ENCODE assay signal across 8 cellular contexts in the genomic region with DNA sequence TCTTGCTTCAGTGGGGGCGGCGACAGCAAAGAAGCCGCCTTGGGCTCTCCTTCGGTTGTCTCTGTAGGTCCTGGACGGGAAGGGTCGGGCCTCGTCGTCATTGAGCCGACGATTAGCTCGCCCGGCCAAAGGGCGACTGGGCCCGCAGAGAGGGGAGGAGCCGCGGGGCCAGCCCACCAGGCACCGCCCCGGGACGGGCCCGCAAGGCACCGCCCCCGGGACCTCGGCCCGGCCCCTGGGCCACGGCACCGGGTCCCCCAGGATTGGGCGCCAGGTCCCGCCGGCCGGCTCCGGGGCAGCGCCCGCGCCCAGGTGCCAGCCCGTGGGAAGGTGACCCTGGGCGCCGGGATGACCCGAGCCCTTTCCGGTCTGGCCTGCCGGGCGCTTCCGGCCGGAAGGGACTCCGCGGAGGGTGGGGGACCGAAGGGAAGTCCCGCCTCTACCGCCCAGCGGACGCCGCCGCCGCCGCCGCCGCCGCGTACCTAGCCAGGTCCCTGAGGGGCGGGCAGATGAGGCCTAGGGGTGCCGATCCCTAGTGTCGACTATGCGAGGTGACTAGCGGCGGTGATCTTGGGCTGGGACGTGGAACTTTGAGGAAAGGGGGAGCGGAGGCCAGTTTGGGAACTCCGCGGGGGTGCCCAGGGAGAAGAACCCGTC. TPM values are rescaled to one million over a fixed set of nuclear protein-coding genes. Genes with fewer than 3 reads are reported as not detected.
DNase-seq lines count a peak whose midpoint lies in the region; ATAC-seq and TF ChIP-seq lines count a peak whose summit lies in the region.

A gene (minus strand): TSS at position 371 of the 657 bp plus-strand sequence. CDS start 524 bp downstream, outside the sequence.
A gene with protein sequence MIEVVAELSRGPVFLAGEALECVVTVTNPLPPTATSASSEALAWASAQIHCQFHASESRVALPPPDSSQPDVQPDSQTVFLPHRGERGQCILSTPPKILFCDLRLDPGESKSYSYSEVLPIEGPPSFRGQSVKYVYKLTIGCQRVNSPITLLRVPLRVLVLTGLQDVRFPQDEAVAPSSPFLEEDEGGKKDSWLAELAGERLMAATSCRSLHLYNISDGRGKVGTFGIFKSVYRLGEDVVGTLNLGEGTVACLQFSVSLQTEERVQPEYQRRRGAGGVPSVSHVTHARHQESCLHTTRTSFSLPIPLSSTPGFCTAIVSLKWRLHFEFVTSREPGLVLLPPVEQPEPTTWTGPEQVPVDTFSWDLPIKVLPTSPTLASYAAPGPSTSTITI (plus strand): TSS at position 430 of the 657 bp plus-strand sequence. CDS start 469 bp downstream, outside the sequence.

- peaks cover 35% of the 10 kb centered on the region for H3K4me1 Mint-ChIP-seq in activated T-helper 2 cell treated with anti-CD3 and anti-CD28 coated beads, Interferon-gamma antibody, Interleukin-2, Interleukin-4, amounts not matched to agents 10 μg/mL and 5 μg/mL and 100 μg/mL, durations not matched to agents 14 hours and 24 hours and 36 hours (ENCODE audit: low read depth)

- H3K27ac ChIP-seq in Peyer's patch = peak within 1 kb of the TSS; percentile 97 to 99 (median 97)

- ATAC-seq in GM21390 (IDR thresholded peaks at IDR 0.05; ENCODE audit: unreplicated experiment) = peak; percentile 80

- intact Hi-C loops in activated T-helper 2 cell treated with anti-CD3 and anti-CD28 coated beads, Interferon-gamma antibody, Interleukin-2, Interleukin-4, amounts not matched to agents 10 μg/mL and 5 μg/mL and 100 μg/mL, durations not matched to agents 14 hours and 24 hours and 36 hours (cut with micrococcal nuclease) = loop anchor here (1.0 to 5.0 kb wide), 4 partner anchors 17 to 144 kb away; a partner anchor contains a TSS

- DNase-seq in DMS 273 (lab: John Stamatoyannopoulos, UW; ENCODE audit: unreplicated experiment) (peak; percentile 78), HUDEP-2 (lab: John Stamatoyannopoulos, UW; ENCODE audit: unreplicated experiment in 76 of 76) (peak in 64 of 76 experiments; percentile 14 to 81 (median 60)), Peyer's patch (peak; percentile 76 to 93 (median 93)), fibroblast of gingiva (ENCODE audit: low read depth) (peak; percentile 67), myocyte (ENCODE audit: low read depth) (peak; percentile 76)
- peak; percentile 70 for DNase-seq in activated T-helper 2 cell treated with anti-CD3 and anti-CD28 coated beads, Interferon-gamma antibody, Interleukin-2, Interleukin-4, amounts not matched to agents 10 μg/mL and 5 μg/mL and 100 μg/mL, durations not matched to agents 14 hours and 24 hours and 36 hours (ENCODE audit: low spot score)

- no peaks in the 10 kb centered on the region for H3K9me3 Mint-ChIP-seq in activated T-helper 2 cell treated with anti-CD3 and anti-CD28 coated beads, Interferon-gamma antibody, Interleukin-2, Interleukin-4, amounts not matched to agents 10 μg/mL and 5 μg/mL and 100 μg/mL, durations not matched to agents 14 hours and 24 hours and 36 hours

- peaks cover 0 to 45% (median 17%) of the 10 kb centered on the region in 4 donors for H3K4me1 ChIP-seq in Peyer's patch

- no peaks in the 10 kb centered on the region for H3K9me3 ChIP-seq in Peyer's patch

- no peaks in the 10 kb centered on the region for H3K27me3 Mint-ChIP-seq in activated T-helper 2 cell treated with anti-CD3 and anti-CD28 coated beads, Interferon-gamma antibody, Interleukin-2, Interleukin-4, amounts not matched to agents 10 μg/mL and 5 μg/mL and 100 μg/mL, durations not matched to agents 14 hours and 24 hours and 36 hours (ENCODE audit: low read depth)

- H3K36me3 Mint-ChIP-seq in activated T-helper 2 cell treated with anti-CD3 and anti-CD28 coated beads, Interferon-gamma antibody, Interleukin-2, Interleukin-4, amounts not matched to agents 10 μg/mL and 5 μg/mL and 100 μg/mL, durations not matched to agents 14 hours and 24 hours and 36 hours (ENCODE audit: low read depth) = peaks cover 45% of the 10 kb centered on the region

- H3K4me3 Mint-ChIP-seq in activated T-helper 2 cell treated with anti-CD3 and anti-CD28 coated beads, Interferon-gamma antibody, Interleukin-2, Interleukin-4, amounts not matched to agents 10 μg/mL and 5 μg/mL and 100 μg/mL, durations not matched to agents 14 hours and 24 hours and 36 hours (ENCODE audit: low read depth) = peak within 1 kb of the TSS; percentile 92

- peaks cover 0 to 47% (median 0%) of the 10 kb centered on the region in 3 donors for H3K36me3 ChIP-seq in Peyer's patch

- H3K27me3 ChIP-seq in Peyer's patch = no peaks in the 10 kb centered on the region

- peak; percentile 88 to 90 for TF ChIP-seq POLR2A in Peyer's patch (IDR thresholded peaks at IDR 0.05)

- H3K27ac Mint-ChIP-seq in activated T-helper 2 cell treated with anti-CD3 and anti-CD28 coated beads, Interferon-gamma antibody, Interleukin-2, Interleukin-4, amounts not matched to agents 10 μg/mL and 5 μg/mL and 100 μg/mL, durations not matched to agents 14 hours and 24 hours and 36 hours = peak within 1 kb of the TSS; percentile 82

- H3K4me3 ChIP-seq in Peyer's patch = peak within 1 kb of the TSS; percentile 90 to 96 (median 94)

- TF ChIP-seq CTCF in Peyer's patch (IDR thresholded peaks at IDR 0.05) (no peak), subcutaneous adipose tissue (IDR thresholded peaks at IDR 0.05; ENCODE audit: low read depth) (no peak)

RNA-seq across cellular contexts. Expression of the first gene that starts in this region (rescaled TPM):
- total RNA-seq in Peyer's patch = 100 to 1,000 TPM; 263 to 474 (median 436) TPM
- total RNA-seq in activated T-helper 2 cell treated with anti-CD3 and anti-CD28 coated beads, Interferon-gamma antibody, Interleukin-2, Interleukin-4, amounts not matched to agents 10 μg/mL and 5 μg/mL and 100 μg/mL, durations not matched to agents 14 hours and 24 hours and 36 hours = 54.0 and 57.0 TPM in 2 replicates
- total RNA-seq in myocyte = 31.9 and 34.4 TPM in 2 replicates
- polyA plus RNA-seq in myocyte (2012) = 36.7 TPM
- 100 to 1,000 TPM in 1 of 4 donors, 10 to 100 TPM in 3; 33.7 to 107 (median 41.6) TPM for total RNA-seq in subcutaneous adipose tissue

RNA-seq across cellular contexts. Expression of the second gene that starts in this region (rescaled TPM):
- total RNA-seq in Peyer's patch = 10 to 100 TPM; 16.5 to 44.4 (median 38.3) TPM
- total RNA-seq in activated T-helper 2 cell treated with anti-CD3 and anti-CD28 coated beads, Interferon-gamma antibody, Interleukin-2, Interleukin-4, amounts not matched to agents 10 μg/mL and 5 μg/mL and 100 μg/mL, durations not matched to agents 14 hours and 24 hours and 36 hours = 17.0 and 17.1 TPM in 2 replicates
- total RNA-seq in myocyte = 15.5 and 17.3 TPM in 2 replicates
- 19.6 TPM for polyA plus RNA-seq in myocyte (2012)
- total RNA-seq in subcutaneous adipose tissue = 10 to 100 TPM; 11.6 to 21.7 (median 13.8) TPM

Comparison
In these comparisons a context has a peak if more than half of its experiments do, and no peak if none do; other contexts are left out.
1. Peak in every context shown above with its lines: DNase-seq, ATAC-seq, H3K4me3 ChIP-seq and H3K27ac ChIP-seq.